In the genomic region with DNA sequence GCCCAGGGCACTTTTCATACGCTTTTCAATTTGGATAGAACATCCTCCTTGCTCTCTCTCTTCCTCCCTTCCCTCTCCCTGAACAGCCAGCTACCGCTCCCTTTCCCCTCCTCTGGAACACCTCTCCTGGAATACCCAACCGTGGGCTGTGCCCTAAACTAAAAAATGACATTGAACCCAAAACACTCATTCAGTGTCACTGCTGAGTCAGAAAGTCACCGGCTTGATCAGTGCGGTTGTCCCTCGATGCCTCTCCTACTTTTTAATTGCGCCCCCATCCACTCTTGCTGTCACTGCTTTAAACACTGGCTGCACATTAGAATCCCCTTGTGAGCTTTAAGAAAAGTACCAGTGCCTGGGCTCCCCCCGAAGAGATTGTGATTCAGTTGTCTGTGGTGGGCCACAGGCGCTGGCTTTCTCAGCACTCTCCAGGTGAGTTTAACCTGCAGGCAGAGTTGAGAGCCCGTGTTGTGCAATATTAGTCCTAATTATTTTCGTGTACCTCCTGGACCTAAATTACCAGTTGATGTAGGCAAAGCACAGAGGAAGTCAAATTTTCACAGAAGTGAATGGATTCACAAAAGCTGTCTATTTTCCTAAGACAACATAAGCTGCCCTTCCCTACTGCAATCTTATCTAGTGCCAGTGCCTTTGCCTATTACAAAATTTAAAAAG, we compare ENCODE assay signal across 18 cellular contexts.
A peak's percentile ranks its signal among the peaks of the same experiment; 100 is the strongest.
DNase-seq lines count a peak whose midpoint lies in the region; ATAC-seq, FAIRE-seq and TF ChIP-seq lines count a peak whose summit lies in the region.
"Had no signal": no experiment of that assay in that cellular context is flagged by ENCODE, and none has a peak within 500 bp of the region (broad histone marks: within the 10 kb centered on the region; RNA-seq: fewer than 3 reads in every experiment).

No MANE protein-coding gene starts in this region.

- DNase-seq in HepG2 (ENCODE audit: low spot score) (no peak), right lobe of liver (no peak), Karpas-422 (no peak), left lobe of liver (ENCODE audit: low spot score) (peak; percentile 18), ureter (ENCODE audit: low spot score) (peak; percentile 26), retina (no peak), GM23248 (no peak)
- DNase-seq: CD8-positive, alpha-beta T cell; COR-L47; DMS153; EL; GDM1; GOT3 had no signal

- H3K9me3 ChIP-seq in HepG2 (ENCODE audit: low read length) (no peaks in the 10 kb centered on the region), right lobe of liver (no peaks in the 10 kb centered on the region), Karpas-422 (ENCODE audit: low read length) (no peaks in the 10 kb centered on the region), GM23248 (ENCODE audit: low read depth) (no peaks in the 10 kb centered on the region)
- H3K9me3 ChIP-seq: HAP-1 had no signal

- H3K27me3 ChIP-seq in HepG2 (ENCODE audit: control insufficient read depth in 1 of 2, insufficient read depth in 2 of 2, low read length in 2 of 2) (no peaks in the 10 kb centered on the region), right lobe of liver (no peaks in the 10 kb centered on the region), Karpas-422 (ENCODE audit: low read length) (no peaks in the 10 kb centered on the region), GM23248 (replicated peaks; ENCODE audit: insufficient read depth) (no peaks in the 10 kb centered on the region)

- CTCF ChIA-PET in HepG2 (lab: Yijun Ruan, JAX; ENCODE audit: low intra/inter-chr PET ratio, low total read pairs), result no interaction called here

- H4K20me1 ChIP-seq in HepG2 (ENCODE audit: insufficient read depth, low read length), result no peaks in the 10 kb centered on the region
- H4K20me1 ChIP-seq in Karpas-422 (ENCODE audit: insufficient read depth, low read depth, low read length), result no peaks in the 10 kb centered on the region
- no peaks in the 10 kb centered on the region for H4K20me1 ChIP-seq in GM23248 (ENCODE audit: insufficient read depth)

- WGBS in HepG2 (ENCODE audit: low lambda C conversion rate), result 70% methylated on average over 11 of the region's 11 CpGs
- WGBS in right lobe of liver (ENCODE audit: insufficient coverage, low coverage, low lambda C conversion rate, missing lambda C conversion rate), result 87% methylated on average over 11 of the region's 11 CpGs
- 82 to 87% methylated on average over 11 of the region's 11 CpGs for WGBS in GM23248 (ENCODE audit: low coverage in 1 of 2, low lambda C conversion rate in 2 of 2, missing lambda C conversion rate in 2 of 2), 2 experiments

- H3K36me3 ChIP-seq in HepG2 (replicated peaks in 1 of 2; ENCODE audit: control insufficient read depth in 1 of 2, insufficient read depth in 2 of 2, low read length in 2 of 2) (no peaks in the 10 kb centered on the region), right lobe of liver (no peaks in the 10 kb centered on the region), Karpas-422 (ENCODE audit: insufficient read depth, low read length) (no peaks in the 10 kb centered on the region), GM23248 (ENCODE audit: low read depth) (no peaks in the 10 kb centered on the region)
- H3K36me3 ChIP-seq: HAP-1 had no signal

- no TSS peak for BruUV-seq in HepG2 (replicated peaks; lab: Mats Ljungman, UMichigan)

- no peak overlapping the region for H3K9ac ChIP-seq in HepG2 (ENCODE audit: insufficient read depth, low read depth, low read length)
- H3K9ac ChIP-seq in Karpas-422 (ENCODE audit: low read length), result no peak overlapping the region
- H3K9ac ChIP-seq in GM23248, result no peak overlapping the region

- TF ChIP-seq EP300 in HepG2 (IDR thresholded peaks at IDR 0.05; ENCODE audit: low read depth in 2 of 2, low read length in 2 of 2) (no peak), HepG2 (CRISPR knock-in tag; IDR thresholded peaks at IDR 0.05; ENCODE audit: borderline replicate concordance) (no peak)

- in situ Hi-C loops in HepG2 (cut with HindIII; ENCODE audit: extremely low pct_ligation_motif_present, low pct_unique_long_range_greater_than_20kb) (no loop called here), GM23248 (cut with MboI) (no loop called here)

- H2AFZ ChIP-seq in HepG2 (ENCODE audit: low read length) (no peak overlapping the region), Karpas-422 (ENCODE audit: low read length) (no peak overlapping the region), GM23248 (no peak overlapping the region)

- TF ChIP-seq CTCF in HepG2 (CRISPR knock-in tag; IDR thresholded peaks at IDR 0.05) (no peak), right lobe of liver (IDR thresholded peaks at IDR 0.05) (no peak)

- H3K4me1 ChIP-seq in HepG2 (ENCODE audit: insufficient read depth, low read length) (no peaks in the 10 kb centered on the region), right lobe of liver (no peaks in the 10 kb centered on the region), Karpas-422 (ENCODE audit: low read length) (peaks cover 67% of the 10 kb centered on the region), GM23248 (ENCODE audit: insufficient read depth) (no peaks in the 10 kb centered on the region)

- POLR2A ChIA-PET in HepG2 (lab: Yijun Ruan, JAX), result no interaction called here

- H3F3A ChIP-seq in GM23248 (ENCODE audit: insufficient read depth), result no peaks in the 10 kb centered on the region

- no peak for FAIRE-seq in HepG2 (lab: Jason Lieb, UNC)
- FAIRE-seq: D721Med, GM12892 had no signal

- no peak overlapping the region for H3K4me2 ChIP-seq in HepG2 (ENCODE audit: low read depth, low read length)
- H3K4me2 ChIP-seq in Karpas-422 (ENCODE audit: low read depth, low read length, poor library complexity, severe bottlenecking), result no peak overlapping the region
- H3K4me2 ChIP-seq in GM23248 (ENCODE audit: unreplicated experiment), result no peak overlapping the region

- H3K27ac ChIP-seq in HepG2 (ENCODE audit: extremely low read length, insufficient read depth, low read length) (no peak overlapping the region), right lobe of liver (no peak overlapping the region), Karpas-422 (ENCODE audit: low read length) (peak overlapping the region; percentile 45), GM23248 (no peak overlapping the region)
- H3K27ac ChIP-seq: HL-60 had no signal

- H3K4me3 ChIP-seq in HepG2 (replicated peaks in 1 of 3; ENCODE audit: insufficient read depth in 1 of 3, low read depth in 2 of 3, low read length in 3 of 3), result no peak overlapping the region
- H3K4me3 ChIP-seq in right lobe of liver, result no peak overlapping the region
- H3K4me3 ChIP-seq in Karpas-422 (ENCODE audit: low read length), result no peak overlapping the region
- H3K4me3 ChIP-seq in GM23248, result no peak overlapping the region
- H3K4me3 ChIP-seq: HAP-1 had no signal

- no peak for ATAC-seq in HepG2
- ATAC-seq in right lobe of liver, result no peak
- no peak for ATAC-seq in left lobe of liver
- no peak for ATAC-seq in HG03442 (IDR thresholded peaks at IDR 0.05; ENCODE audit: unreplicated experiment)
- ATAC-seq: CD8-positive, alpha-beta T cell had no signal

- no peaks in the 10 kb centered on the region for H3K9me2 ChIP-seq in Karpas-422 (replicated peaks; ENCODE audit: insufficient read depth, low read length)
- no peaks in the 10 kb centered on the region for H3K9me2 ChIP-seq in GM23248 (ENCODE audit: insufficient read depth)

- H3K79me2 ChIP-seq in HepG2 (ENCODE audit: insufficient read depth, low read length) (no peaks in the 10 kb centered on the region), Karpas-422 (ENCODE audit: low read length) (peaks cover 95% of the 10 kb centered on the region), GM23248 (ENCODE audit: insufficient read depth) (peaks cover 13% of the 10 kb centered on the region)

- no peak for TF ChIP-seq RAD21 in HepG2 (CRISPR knock-in tag; IDR thresholded peaks at IDR 0.05)

- TF ChIP-seq POLR2A in HepG2 (IDR thresholded peaks at IDR 0.05; ENCODE audit: insufficient read depth in 1 of 2, low read depth in 2 of 2, low read length in 2 of 2) (no peak), right lobe of liver (IDR thresholded peaks at IDR 0.05) (no peak)

- intact Hi-C loops in HepG2 (cut with micrococcal nuclease; ENCODE audit: unreplicated experiment) (no loop called here), right lobe of liver (cut with DNase I) (no loop called here)

TF ChIP-seq in HepG2, 621 proteins besides CTCF, POLR2A, EP300 and RAD21:
- TF ChIP-seq GABPA (IDR thresholded peaks at IDR 0.05; ENCODE audit: low read depth, low read length) (no peak), GABPA (CRISPR knock-in tag; IDR thresholded peaks at IDR 0.05; ENCODE audit: low read depth) (no peak), RFXAP (CRISPR knock-in tag; IDR thresholded peaks at IDR 0.05; ENCODE audit: borderline replicate concordance) (no peak), CEBPB (IDR thresholded peaks at IDR 0.05; ENCODE audit: borderline replicate concordance, low read depth, low read length) (peak; percentile 69)

Comparison
In these comparisons a context has a peak if more than half of its experiments do, and no peak if none do; other contexts are left out.
1. DNase-seq: peak in left lobe of liver (single experiment) and ureter (single experiment); none in HepG2 (single experiment), right lobe of liver (0 of 3), Karpas-422 (single experiment), retina (single experiment) and GM23248 (single experiment).